8 cellular contexts compared by ENCODE assay signal in the genomic region with DNA sequence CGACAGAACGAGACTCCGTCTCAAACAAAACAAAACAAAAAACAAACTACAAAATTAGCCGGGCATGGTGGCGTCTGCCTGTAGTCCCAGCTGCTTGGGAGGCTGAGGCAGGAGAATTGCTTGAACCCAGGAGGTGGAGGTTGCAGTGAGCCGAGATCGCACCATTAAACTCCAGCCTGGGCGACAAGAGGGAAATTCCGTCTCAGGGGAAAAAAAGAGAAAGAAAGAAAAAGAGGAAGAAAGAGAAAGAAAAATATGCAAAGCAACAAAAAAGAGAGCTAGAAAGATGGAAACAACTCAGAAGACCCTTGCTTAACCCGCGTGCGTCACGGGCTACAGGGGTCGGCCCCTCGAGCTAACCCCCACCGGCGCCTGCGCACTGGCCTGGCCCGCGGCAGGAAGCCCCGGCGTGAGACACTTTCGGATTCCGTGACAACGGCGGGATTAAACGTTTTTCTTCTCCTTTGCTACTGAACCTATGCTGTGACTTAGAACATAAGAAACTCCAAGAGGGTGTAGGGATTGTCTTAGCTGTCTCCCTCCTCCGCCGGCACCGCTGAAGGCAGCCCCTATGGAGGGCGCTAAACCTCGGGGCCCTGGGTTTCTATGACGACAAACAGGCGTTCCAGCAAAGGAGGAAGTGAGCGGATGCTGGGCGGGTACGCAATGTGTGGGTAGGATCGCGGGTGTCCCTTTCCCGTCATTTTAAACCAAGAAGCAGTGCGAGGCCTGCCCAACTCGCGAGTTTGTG. TPM values are rescaled to one million over a fixed set of nuclear protein-coding genes. Genes with fewer than 3 reads are reported as not detected.
DNase-seq lines count a peak whose midpoint lies in the region; ATAC-seq and TF ChIP-seq lines count a peak whose summit lies in the region.

A gene with protein sequence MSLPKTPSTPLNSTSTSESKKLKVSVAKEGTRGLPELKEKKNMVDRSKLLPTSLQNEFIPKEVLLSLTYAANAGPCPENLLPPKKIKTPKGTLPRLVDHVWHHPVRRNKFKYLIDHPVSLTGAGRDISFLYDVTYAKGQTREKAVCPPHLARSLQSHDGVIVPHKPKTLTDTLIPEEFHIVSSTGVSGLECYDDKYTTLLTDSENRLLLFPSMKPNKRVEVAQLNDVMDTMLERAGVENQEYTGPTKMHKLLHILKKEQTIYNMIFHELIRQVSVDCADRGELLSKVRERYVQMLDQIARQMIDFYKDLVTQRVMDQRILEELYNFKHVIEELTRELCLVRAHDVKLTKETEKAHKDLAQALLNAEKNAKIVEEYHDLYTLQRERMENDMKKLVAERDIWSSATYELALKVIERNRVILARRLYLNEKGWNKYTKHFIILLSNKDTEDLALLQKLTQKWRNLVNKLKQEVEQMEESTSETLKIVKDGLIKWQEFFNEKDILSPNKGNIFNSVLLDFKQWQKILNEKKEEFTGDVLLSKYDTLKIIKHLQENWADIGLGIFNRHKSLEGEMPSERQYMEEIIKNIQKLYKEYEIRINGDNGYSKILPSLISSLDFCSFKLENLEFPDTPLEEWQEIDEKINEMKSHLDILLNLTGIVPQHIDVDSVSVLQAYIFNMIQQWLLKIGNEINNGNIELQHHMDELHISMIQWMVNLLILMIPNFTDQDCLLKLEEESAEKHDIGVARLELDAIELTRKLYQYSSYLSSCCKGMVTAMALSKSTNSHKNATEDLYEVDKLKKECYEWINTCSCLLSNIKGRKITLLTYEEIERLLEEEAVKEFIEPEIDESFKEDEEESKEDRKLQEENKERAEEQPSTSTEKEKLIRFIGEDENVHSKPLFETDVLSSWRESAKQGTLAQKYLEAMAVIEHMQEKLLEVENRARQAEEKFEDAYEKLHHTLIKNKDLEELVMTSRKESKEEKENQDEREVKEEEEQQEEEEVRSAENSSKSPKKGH (plus strand): TSS at position 630 of the 751 bp plus-strand sequence. CDS start 539 bp downstream, outside the sequence.

- H3K27me3 ChIP-seq in BLaER1 = no peaks in the 10 kb centered on the region
- no peaks in the 10 kb centered on the region for H3K27me3 ChIP-seq in left lung

- peak; percentile 96 for ATAC-seq in HG03457 (IDR thresholded peaks at IDR 0.05; ENCODE audit: unreplicated experiment)
- peak; percentile 98 for ATAC-seq in left lung

- peaks cover 2% of the 10 kb centered on the region for H3K36me3 Mint-ChIP-seq in activated CD4-positive, alpha-beta T cell treated with anti-CD3 and anti-CD28 coated beads, Interleukin-2, amount 10 ng/mL, durations not matched to agents 24 days and 14 days (ENCODE audit: low read depth)

- peak within 1 kb of the TSS; percentile 97 for H3K27ac Mint-ChIP-seq in activated CD4-positive, alpha-beta T cell treated with anti-CD3 and anti-CD28 coated beads, Interleukin-2, amount 10 ng/mL, durations not matched to agents 24 days and 14 days

- peak within 1 kb of the TSS; percentile 84 for H3K9ac ChIP-seq in BLaER1

- intact Hi-C loops in activated CD4-positive, alpha-beta T cell treated with anti-CD3 and anti-CD28 coated beads, Interleukin-2, amount 10 ng/mL, durations not matched to agents 24 days and 14 days (cut with micrococcal nuclease) = loop anchor here (1.0 to 10.0 kb wide), 8 partner anchors 72 to 823 kb away; a partner anchor contains a TSS
- intact Hi-C loops in left lung (cut with DNase I) = loop anchor here in 1 of 2 donors (10.0 kb wide), 1 partner anchor 281 kb away; a partner anchor contains a TSS

- peaks cover 13% of the 10 kb centered on the region for H3K4me1 ChIP-seq in BLaER1
- peaks cover 0 to 12% of the 10 kb centered on the region in 2 donors for H3K4me1 ChIP-seq in left lung

- peak within 1 kb of the TSS; percentile 80 for H3K4me2 ChIP-seq in BLaER1

- peaks cover 9% of the 10 kb centered on the region for H3K4me1 Mint-ChIP-seq in activated CD4-positive, alpha-beta T cell treated with anti-CD3 and anti-CD28 coated beads, Interleukin-2, amount 10 ng/mL, durations not matched to agents 24 days and 14 days

- peak within 1 kb of the TSS; percentile 96 for H3K4me3 Mint-ChIP-seq in activated CD4-positive, alpha-beta T cell treated with anti-CD3 and anti-CD28 coated beads, Interleukin-2, amount 10 ng/mL, durations not matched to agents 24 days and 14 days

- no peaks in the 10 kb centered on the region for H3K9me3 Mint-ChIP-seq in activated CD4-positive, alpha-beta T cell treated with anti-CD3 and anti-CD28 coated beads, Interleukin-2, amount 10 ng/mL, durations not matched to agents 24 days and 14 days

- no peaks in the 10 kb centered on the region for H4K20me1 ChIP-seq in BLaER1

- H3K4me3 ChIP-seq in BLaER1 (peak within 1 kb of the TSS; percentile 80), left lung (peak within 1 kb of the TSS; percentile 54 to 70)

- peak; percentile 40 for DNase-seq in GM19240 (ENCODE audit: insufficient read length, low spot score)
- DNase-seq in NCI-H524 (lab: John Stamatoyannopoulos, UW) = peak; percentile 78 to 82
- peak; percentile 96 for DNase-seq in activated CD4-positive, alpha-beta T cell treated with anti-CD3 and anti-CD28 coated beads, Interleukin-2, amount 10 ng/mL, durations not matched to agents 24 days and 14 days
- DNase-seq in dedifferentiated amniotic fluid mesenchymal stem cell (ENCODE audit: extremely low spot score) = peak; percentile 88
- peak; percentile 94 for DNase-seq in left lung
- peak; percentile 74 to 78 for DNase-seq in stimulated activated CD4-positive, alpha-beta T cell treated with anti-CD3 and anti-CD28 coated beads, Interleukin-2, amount 100 ng/mL, for 48 hours

- peak in 1 of 2 donors; percentile 6 for TF ChIP-seq CTCF in left lung (IDR thresholded peaks at IDR 0.05)

- no peaks in the 10 kb centered on the region for H3K36me3 ChIP-seq in BLaER1
- H3K36me3 ChIP-seq in left lung = no peaks in the 10 kb centered on the region

- H3K9me3 ChIP-seq in BLaER1 = no peaks in the 10 kb centered on the region
- H3K9me3 ChIP-seq in left lung = no peaks in the 10 kb centered on the region

- H3K27ac ChIP-seq in BLaER1 (peak within 1 kb of the TSS; percentile 91), left lung (peak within 1 kb of the TSS; percentile 96 to 98)

- peaks cover 4% of the 10 kb centered on the region for H3K27me3 Mint-ChIP-seq in activated CD4-positive, alpha-beta T cell treated with anti-CD3 and anti-CD28 coated beads, Interleukin-2, amount 10 ng/mL, durations not matched to agents 24 days and 14 days

RNA-seq across cellular contexts. Expression of the gene that starts here (rescaled TPM):
- total RNA-seq in activated CD4-positive, alpha-beta T cell treated with anti-CD3 and anti-CD28 coated beads, Interleukin-2, amount 10 ng/mL, durations not matched to agents 24 days and 14 days = 0.21 TPM in 1 of 2 replicates, not detected in the other
- total RNA-seq in left lung = under 1 TPM in 1 of 2 donors, not detected in 1; 0.58 TPM

Comparison
In these comparisons a context has a peak if more than half of its experiments do, and no peak if none do; other contexts are left out.
1. Peak in every context shown above with its lines: DNase-seq, ATAC-seq, H3K4me3 ChIP-seq and H3K27ac ChIP-seq.
2. Peak in DNase-seq in activated CD4-positive, alpha-beta T cell treated with anti-CD3 and anti-CD28 coated beads, Interleukin-2, amount 10 ng/mL, durations not matched to agents 24 days and 14 days; RNA of the gene not detected or under 1 TPM.
3. Peak in DNase-seq, ATAC-seq, H3K4me3 ChIP-seq and H3K27ac ChIP-seq in left lung; RNA of the gene not detected or under 1 TPM.
4. DNase-seq: peak in every context shown above with its lines; median percentile 96 in activated CD4-positive, alpha-beta T cell treated with anti-CD3 and anti-CD28 coated beads, Interleukin-2, amount 10 ng/mL, durations not matched to agents 24 days and 14 days; 94 in left lung; 88 in dedifferentiated amniotic fluid mesenchymal stem cell; 80 in NCI-H524; 76 in stimulated activated CD4-positive, alpha-beta T cell treated with anti-CD3 and anti-CD28 coated beads, Interleukin-2, amount 100 ng/mL, for 48 hours; 40 in GM19240.